In genomic region chr11:72814139-72814830, GRCh38 we compare ENCODE assay signal across 1 cellular context.
TF ChIP-seq lines count a peak whose summit lies in the region.

A gene with protein sequence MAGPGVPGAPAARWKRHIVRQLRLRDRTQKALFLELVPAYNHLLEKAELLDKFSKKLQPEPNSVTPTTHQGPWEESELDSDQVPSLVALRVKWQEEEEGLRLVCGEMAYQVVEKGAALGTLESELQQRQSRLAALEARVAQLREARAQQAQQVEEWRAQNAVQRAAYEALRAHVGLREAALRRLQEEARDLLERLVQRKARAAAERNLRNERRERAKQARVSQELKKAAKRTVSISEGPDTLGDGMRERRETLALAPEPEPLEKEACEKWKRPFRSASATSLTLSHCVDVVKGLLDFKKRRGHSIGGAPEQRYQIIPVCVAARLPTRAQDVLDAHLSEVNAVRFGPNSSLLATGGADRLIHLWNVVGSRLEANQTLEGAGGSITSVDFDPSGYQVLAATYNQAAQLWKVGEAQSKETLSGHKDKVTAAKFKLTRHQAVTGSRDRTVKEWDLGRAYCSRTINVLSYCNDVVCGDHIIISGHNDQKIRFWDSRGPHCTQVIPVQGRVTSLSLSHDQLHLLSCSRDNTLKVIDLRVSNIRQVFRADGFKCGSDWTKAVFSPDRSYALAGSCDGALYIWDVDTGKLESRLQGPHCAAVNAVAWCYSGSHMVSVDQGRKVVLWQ (plus strand): TSS chr11:72814411. CDS start chr11:72814446, 35 bp downstream.

TF ChIP-seq in GM12878, 131 proteins besides CTCF, POLR2A, EP300 and RAD21 (continued from another document and continues in another):
- TF ChIP-seq E2F8 (IDR thresholded peaks at IDR 0.05; ENCODE audit: low read depth, partially characterized antibody): no peak
- TF ChIP-seq ZSCAN29 (IDR thresholded peaks at IDR 0.05): no peak
- TF ChIP-seq POLR2AphosphoS2 (IDR thresholded peaks at IDR 0.05; ENCODE audit: low read depth, low read length): no peak; the same call in 1 of the 2 replicates
- peak; percentile 56; the same call in 1 of the 2 replicates for TF ChIP-seq TAF1 (IDR thresholded peaks at IDR 0.05; ENCODE audit: borderline replicate concordance, low read depth, low read length)
- 0 out of 4 replicates have a peak, but pooled peaks of 1 of the 2 experiments have one; percentile 7 for TF ChIP-seq SRF (IDR thresholded peaks at IDR 0.05; ENCODE audit: low read depth in 2 of 2, low read length in 2 of 2)
- TF ChIP-seq ZNF24 (IDR thresholded peaks at IDR 0.05): no peak; the same call in 1 of the 2 replicates
- TF ChIP-seq ZNF207 (IDR thresholded peaks at IDR 0.05; ENCODE audit: borderline replicate concordance): peak; percentile 93
- TF ChIP-seq CBFB (IDR thresholded peaks at IDR 0.05; ENCODE audit: low read depth): 0 out of 2 replicates have a peak, but pooled peaks have one; percentile 6
- peak; percentile 98 for TF ChIP-seq FOXK2 (IDR thresholded peaks at IDR 0.05)
- TF ChIP-seq RELA (IDR thresholded peaks at IDR 0.05; ENCODE audit: borderline replicate concordance, partially characterized antibody): peak; percentile 89
- TF ChIP-seq BMI1 (IDR thresholded peaks at IDR 0.05; ENCODE audit: borderline replicate concordance): no peak
- TF ChIP-seq SMARCA5 (IDR thresholded peaks at IDR 0.05): no peak; the same call in 1 of the 2 replicates
- TF ChIP-seq EZH2 (IDR thresholded peaks at IDR 0.05; ENCODE audit: borderline replicate concordance, control insufficient read depth, low read depth, low read length): no peak
- no peak for TF ChIP-seq MTA3 (IDR thresholded peaks at IDR 0.05; ENCODE audit: borderline replicate concordance, low read length)
- TF ChIP-seq FOXM1 (IDR thresholded peaks at IDR 0.05; ENCODE audit: low read depth, low read length): no peak
- peak; percentile 61; the same call in 1 of the 3 replicates for TF ChIP-seq POU2F2 (IDR thresholded peaks at IDR 0.05; ENCODE audit: borderline replicate concordance, low read depth, low read length)
- TF ChIP-seq, protein P1, sequence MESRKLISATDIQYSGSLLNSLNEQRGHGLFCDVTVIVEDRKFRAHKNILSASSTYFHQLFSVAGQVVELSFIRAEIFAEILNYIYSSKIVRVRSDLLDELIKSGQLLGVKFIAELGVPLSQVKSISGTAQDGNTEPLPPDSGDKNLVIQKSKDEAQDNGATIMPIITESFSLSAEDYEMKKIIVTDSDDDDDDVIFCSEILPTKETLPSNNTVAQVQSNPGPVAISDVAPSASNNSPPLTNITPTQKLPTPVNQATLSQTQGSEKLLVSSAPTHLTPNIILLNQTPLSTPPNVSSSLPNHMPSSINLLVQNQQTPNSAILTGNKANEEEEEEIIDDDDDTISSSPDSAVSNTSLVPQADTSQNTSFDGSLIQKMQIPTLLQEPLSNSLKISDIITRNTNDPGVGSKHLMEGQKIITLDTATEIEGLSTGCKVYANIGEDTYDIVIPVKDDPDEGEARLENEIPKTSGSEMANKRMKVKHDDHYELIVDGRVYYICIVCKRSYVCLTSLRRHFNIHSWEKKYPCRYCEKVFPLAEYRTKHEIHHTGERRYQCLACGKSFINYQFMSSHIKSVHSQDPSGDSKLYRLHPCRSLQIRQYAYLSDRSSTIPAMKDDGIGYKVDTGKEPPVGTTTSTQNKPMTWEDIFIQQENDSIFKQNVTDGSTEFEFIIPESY (IDR thresholded peaks at IDR 0.05): no peak
- no peak for TF ChIP-seq SMAD1 (IDR thresholded peaks at IDR 0.05; ENCODE audit: low read depth, partially characterized antibody)
- TF ChIP-seq POLR2AphosphoS5 (IDR thresholded peaks at IDR 0.05; ENCODE audit: low read length): peak; percentile 0; the same call in 1 of the 2 replicates
- TF ChIP-seq RB1 (IDR thresholded peaks at IDR 0.05; ENCODE audit: borderline replicate concordance): peak; percentile 97
- peak; percentile 94 for TF ChIP-seq YY1 (IDR thresholded peaks at IDR 0.05; ENCODE audit: low read depth, low read length)
- TF ChIP-seq SUZ12 (IDR thresholded peaks at IDR 0.05; ENCODE audit: unreplicated experiment): no peak
- no peak; the same call in 1 of the 2 replicates for TF ChIP-seq BRCA1 (IDR thresholded peaks at IDR 0.05; ENCODE audit: low read depth, low read length)
- TF ChIP-seq NFXL1 (IDR thresholded peaks at IDR 0.05; ENCODE audit: borderline replicate concordance): 0 out of 2 replicates have a peak, but pooled peaks have one; percentile 37
- TF ChIP-seq NR2F1 (conservative IDR thresholded peaks at IDR 0.05): peak; percentile 79
- no peak for TF ChIP-seq USF2 (IDR thresholded peaks at IDR 0.05; ENCODE audit: borderline replicate concordance, low read depth, low read length)
- peak; percentile 96 for TF ChIP-seq SREBF1 (IDR thresholded peaks at IDR 0.05; ENCODE audit: low read length)
- TF ChIP-seq TCF12 (IDR thresholded peaks at IDR 0.05; ENCODE audit: low read depth, low read length): no peak
- TF ChIP-seq SPI1 (IDR thresholded peaks at IDR 0.05; ENCODE audit: borderline replicate concordance, insufficient read depth, low read depth, low read length): no peak
- no peak for TF ChIP-seq CEBPB (IDR thresholded peaks at IDR 0.05; ENCODE audit: borderline replicate concordance in 1 of 2, low read depth in 2 of 2, low read length in 2 of 2)
- TF ChIP-seq ATF7 (IDR thresholded peaks at IDR 0.05; ENCODE audit: low read depth): peak; percentile 99
- no peak for TF ChIP-seq REST (IDR thresholded peaks at IDR 0.05; ENCODE audit: low read depth, low read length)
- no peak; the same call in 1 of the 2 replicates for TF ChIP-seq EED (IDR thresholded peaks at IDR 0.05; ENCODE audit: low read depth)
- TF ChIP-seq RCOR1 (conservative IDR thresholded peaks at IDR 0.05; ENCODE audit: low read depth, low read length): no peak; the same call in 1 of the 2 replicates
- TF ChIP-seq SIX5 (IDR thresholded peaks at IDR 0.05; ENCODE audit: low read depth, low read length, severe bottlenecking): peak; percentile 40
- peak; percentile 80 for TF ChIP-seq SP1 (IDR thresholded peaks at IDR 0.05; ENCODE audit: low read depth, low read length)
- TF ChIP-seq HDAC6 (IDR thresholded peaks at IDR 0.05; ENCODE audit: unreplicated experiment): no peak
- TF ChIP-seq ASH2L (IDR thresholded peaks at IDR 0.05; ENCODE audit: borderline replicate concordance, low read depth): no peak
- TF ChIP-seq, protein P2, sequence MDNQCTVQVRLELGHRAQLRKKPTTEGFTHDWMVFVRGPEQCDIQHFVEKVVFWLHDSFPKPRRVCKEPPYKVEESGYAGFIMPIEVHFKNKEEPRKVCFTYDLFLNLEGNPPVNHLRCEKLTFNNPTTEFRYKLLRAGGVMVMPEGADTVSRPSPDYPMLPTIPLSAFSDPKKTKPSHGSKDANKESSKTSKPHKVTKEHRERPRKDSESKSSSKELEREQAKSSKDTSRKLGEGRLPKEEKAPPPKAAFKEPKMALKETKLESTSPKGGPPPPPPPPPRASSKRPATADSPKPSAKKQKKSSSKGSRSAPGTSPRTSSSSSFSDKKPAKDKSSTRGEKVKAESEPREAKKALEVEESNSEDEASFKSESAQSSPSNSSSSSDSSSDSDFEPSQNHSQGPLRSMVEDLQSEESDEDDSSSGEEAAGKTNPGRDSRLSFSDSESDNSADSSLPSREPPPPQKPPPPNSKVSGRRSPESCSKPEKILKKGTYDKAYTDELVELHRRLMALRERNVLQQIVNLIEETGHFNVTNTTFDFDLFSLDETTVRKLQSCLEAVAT (IDR thresholded peaks at IDR 0.05): no peak
- TF ChIP-seq WRNIP1 (IDR thresholded peaks at IDR 0.05; ENCODE audit: borderline replicate concordance, low read depth, low read length): no peak
- TF ChIP-seq E4F1 (IDR thresholded peaks at IDR 0.05; ENCODE audit: borderline replicate concordance, partially characterized antibody): peak; percentile 52
- TF ChIP-seq ZNF217 (IDR thresholded peaks at IDR 0.05): no peak
- no peak for TF ChIP-seq ATF3 (IDR thresholded peaks at IDR 0.05; ENCODE audit: borderline replicate concordance, extremely low read depth, low read depth, low read length)
- no peak for TF ChIP-seq SMC3 (IDR thresholded peaks at IDR 0.05; ENCODE audit: borderline replicate concordance, low read length)
